Comparison of ENCODE assay signal across 15 cellular contexts in genomic region chr1:84493747-84494146, GRCh38. TPM values are rescaled to one million over a fixed set of nuclear protein-coding genes. Genes with fewer than 3 reads are reported as not detected.
DNase-seq lines count a peak whose midpoint lies in the region; ATAC-seq and TF ChIP-seq lines count a peak whose summit lies in the region.
"Had no signal": no experiment of that assay in that cellular context is flagged by ENCODE, and none has a peak within 500 bp of the region (broad histone marks: within the 10 kb centered on the region; RNA-seq: fewer than 3 reads in every experiment).

No MANE protein-coding gene starts in this region.

- intact Hi-C loops in CD4-positive, alpha-beta T cell (cut with DNase I, micrococcal nuclease), result no loop called here
- intact Hi-C loops in activated T-helper 1 cell treated with anti-CD3 and anti-CD28 coated beads, Interleukin-12 subunit alpha, Interleukin-12 subunit beta, Interleukin-2, Interleukin-4 antibody, amounts not matched to agents 30 ng/mL and 10 ng/mL and 1 ng/mL, durations not matched to agents 14 hours and 24 hours and 36 hours (cut with micrococcal nuclease), result no loop called here

- peaks cover 13% of the 10 kb centered on the region for H3K4me1 Mint-ChIP-seq in activated T-cell treated with anti-CD3 and anti-CD28 coated beads, Interleukin-2, amount 50 U/mL, for 4 hours (ENCODE audit: low read depth)
- peaks cover 25% of the 10 kb centered on the region for H3K4me1 Mint-ChIP-seq in CD4-positive, alpha-beta T cell (ENCODE audit: low read depth)
- peaks cover 25% of the 10 kb centered on the region for H3K4me1 Mint-ChIP-seq in activated T-helper 1 cell treated with anti-CD3 and anti-CD28 coated beads, Interleukin-12 subunit alpha, Interleukin-12 subunit beta, Interleukin-2, Interleukin-4 antibody, amounts not matched to agents 30 ng/mL and 10 ng/mL and 1 ng/mL, durations not matched to agents 14 hours and 24 hours and 36 hours (ENCODE audit: low read depth)

- H3K4me2 ChIP-seq in smooth muscle cell, result no peak overlapping the region

- POLR2A ChIA-PET in CD4-positive, alpha-beta T cell (lab: Charles Lee), result interaction anchor here (2.4 kb wide), 1 partner anchor 12 kb away, joined by 14 read pairs; the partner anchor contains the start of genes GNG5 and SPATA1

- no peaks in the 10 kb centered on the region for H3K27me3 Mint-ChIP-seq in activated T-cell treated with anti-CD3 and anti-CD28 coated beads, Interleukin-2, amount 50 U/mL, for 4 hours (ENCODE audit: low read depth)
- H3K27me3 Mint-ChIP-seq in CD4-positive, alpha-beta T cell, result no peaks in the 10 kb centered on the region
- H3K27me3 Mint-ChIP-seq in activated T-helper 1 cell treated with anti-CD3 and anti-CD28 coated beads, Interleukin-12 subunit alpha, Interleukin-12 subunit beta, Interleukin-2, Interleukin-4 antibody, amounts not matched to agents 30 ng/mL and 10 ng/mL and 1 ng/mL, durations not matched to agents 14 hours and 24 hours and 36 hours (ENCODE audit: insufficient read depth), result no peaks in the 10 kb centered on the region

- H3K27me3 ChIP-seq in CD4-positive, alpha-beta T cell (ENCODE audit: control insufficient read depth, insufficient read depth, low read length), result no peaks in the 10 kb centered on the region
- no peaks in the 10 kb centered on the region for H3K27me3 ChIP-seq in smooth muscle cell (ENCODE audit: low read depth)

- no peak overlapping the region for H3K4me3 Mint-ChIP-seq in activated T-cell treated with anti-CD3 and anti-CD28 coated beads, Interleukin-2, amount 50 U/mL, for 4 hours
- no peak overlapping the region for H3K4me3 Mint-ChIP-seq in CD4-positive, alpha-beta T cell
- H3K4me3 Mint-ChIP-seq in activated T-helper 1 cell treated with anti-CD3 and anti-CD28 coated beads, Interleukin-12 subunit alpha, Interleukin-12 subunit beta, Interleukin-2, Interleukin-4 antibody, amounts not matched to agents 30 ng/mL and 10 ng/mL and 1 ng/mL, durations not matched to agents 14 hours and 24 hours and 36 hours, result no peak overlapping the region

- no peak overlapping the region for H2AFZ ChIP-seq in smooth muscle cell (ENCODE audit: low read depth)

- no peaks in the 10 kb centered on the region for H3K9me3 Mint-ChIP-seq in activated T-cell treated with anti-CD3 and anti-CD28 coated beads, Interleukin-2, amount 50 U/mL, for 4 hours
- no peaks in the 10 kb centered on the region for H3K9me3 Mint-ChIP-seq in CD4-positive, alpha-beta T cell
- no peaks in the 10 kb centered on the region for H3K9me3 Mint-ChIP-seq in activated T-helper 1 cell treated with anti-CD3 and anti-CD28 coated beads, Interleukin-12 subunit alpha, Interleukin-12 subunit beta, Interleukin-2, Interleukin-4 antibody, amounts not matched to agents 30 ng/mL and 10 ng/mL and 1 ng/mL, durations not matched to agents 14 hours and 24 hours and 36 hours

- peaks cover 45% of the 10 kb centered on the region for H3K36me3 ChIP-seq in smooth muscle cell (ENCODE audit: low read depth)

- peaks cover 22% of the 10 kb centered on the region for H4K20me1 ChIP-seq in smooth muscle cell (ENCODE audit: low read depth)

- H3K27ac ChIP-seq in CD4-positive, alpha-beta T cell (ENCODE audit: low read depth, low read length), result no peak overlapping the region
- H3K27ac ChIP-seq in smooth muscle cell (ENCODE audit: low read depth), result no peak overlapping the region

- no peaks in the 10 kb centered on the region for H3K4me1 ChIP-seq in smooth muscle cell (ENCODE audit: low read depth)

- no peaks in the 10 kb centered on the region for H3K9me3 ChIP-seq in CD4-positive, alpha-beta T cell (ENCODE audit: control insufficient read depth, low read length)
- H3K9me3 ChIP-seq in smooth muscle cell (replicated peaks; ENCODE audit: low read depth), result no peaks in the 10 kb centered on the region

- peak overlapping the region; percentile 31 for H3K27ac Mint-ChIP-seq in CD4-positive, alpha-beta T cell
- H3K27ac Mint-ChIP-seq in activated T-helper 1 cell treated with anti-CD3 and anti-CD28 coated beads, Interleukin-12 subunit alpha, Interleukin-12 subunit beta, Interleukin-2, Interleukin-4 antibody, amounts not matched to agents 30 ng/mL and 10 ng/mL and 1 ng/mL, durations not matched to agents 14 hours and 24 hours and 36 hours, result peak overlapping the region; percentile 5

- peaks cover 45% of the 10 kb centered on the region for H3K36me3 Mint-ChIP-seq in activated T-cell treated with anti-CD3 and anti-CD28 coated beads, Interleukin-2, amount 50 U/mL, for 4 hours (ENCODE audit: insufficient read depth)
- H3K36me3 Mint-ChIP-seq in CD4-positive, alpha-beta T cell (ENCODE audit: low read depth), result peaks cover 94% of the 10 kb centered on the region
- peaks cover 57% of the 10 kb centered on the region for H3K36me3 Mint-ChIP-seq in activated T-helper 1 cell treated with anti-CD3 and anti-CD28 coated beads, Interleukin-12 subunit alpha, Interleukin-12 subunit beta, Interleukin-2, Interleukin-4 antibody, amounts not matched to agents 30 ng/mL and 10 ng/mL and 1 ng/mL, durations not matched to agents 14 hours and 24 hours and 36 hours (ENCODE audit: low read depth)

- CTCF ChIA-PET in CD4-positive, alpha-beta T cell (lab: Charles Lee), result no interaction called here

- peak; percentile 30 to 41 for ATAC-seq in activated T-cell treated with anti-CD3 and anti-CD28 coated beads, Interleukin-2, amount 50 U/mL, for 4 hours
- ATAC-seq in CD4-positive, alpha-beta T cell (ENCODE audit: poor library complexity), result no peak
- peak; percentile 50 for ATAC-seq in GM19463 (IDR thresholded peaks at IDR 0.05; ENCODE audit: unreplicated experiment)
- no peak for ATAC-seq in GM18873 (IDR thresholded peaks at IDR 0.05; ENCODE audit: low FRiP score, unreplicated experiment)

- H3K9ac ChIP-seq in smooth muscle cell (ENCODE audit: low read depth), result no peak overlapping the region

- no peak for TF ChIP-seq CTCF in CD4-positive, alpha-beta T cell (IDR thresholded peaks at IDR 0.05)
- no peak for TF ChIP-seq CTCF in smooth muscle cell (IDR thresholded peaks at IDR 0.05; ENCODE audit: borderline replicate concordance, insufficient read depth, poor library complexity, severe bottlenecking)

- DNase-seq in activated T-cell treated with anti-CD3 and anti-CD28 coated beads, Interleukin-2, amount 50 U/mL, for 4 hours, result no peak
- no peak for DNase-seq in activated T-cell treated with anti-CD3 and anti-CD28 coated beads for 4 hours
- DNase-seq in CD4-positive, alpha-beta T cell, result no peak
- no peak for DNase-seq in activated T-helper 1 cell treated with anti-CD3 and anti-CD28 coated beads, Interleukin-12 subunit alpha, Interleukin-12 subunit beta, Interleukin-2, Interleukin-4 antibody, amounts not matched to agents 30 ng/mL and 10 ng/mL and 1 ng/mL, durations not matched to agents 14 hours and 24 hours and 36 hours (ENCODE audit: low spot score)
- no peak for DNase-seq in smooth muscle cell (lab: John Stamatoyannopoulos, UW; ENCODE audit: unreplicated experiment)
- no peak for DNase-seq in NCI-H187 (lab: John Stamatoyannopoulos, UW)
- DNase-seq: DMS 273 treated with DMSO at 0.1 percent for 48 hours, HCEC 1CT, MV-4-11, NCI-H1436, NCI-H2081, NCI-H510A treated with DMSO at 0.1 percent for 48 hours, SHP77 treated with DMSO at 0.1 percent for 48 hours had no signal

- no peak overlapping the region for H3K4me3 ChIP-seq in smooth muscle cell

- 96% methylated on average over 1 of the region's 1 CpG for whole genome bisulfite sequencing in smooth muscle cell (ENCODE audit: low lambda C conversion rate)

- peaks cover 33% of the 10 kb centered on the region for H3F3A ChIP-seq in smooth muscle cell (ENCODE audit: low read depth)

- H3K79me2 ChIP-seq in smooth muscle cell (ENCODE audit: low read depth), result peaks cover 2% of the 10 kb centered on the region

RNA-seq across cellular contexts. Expression of gene SPATA1, which starts 12.4 kb away (rescaled TPM):
- under 1 TPM in 1 of 3 donors, not detected in 2; 0.46 TPM for total RNA-seq in activated T-cell treated with anti-CD3 and anti-CD28 coated beads, Interleukin-2, amount 50 U/mL, for 4 hours
- total RNA-seq in CD4-positive, alpha-beta T cell, result under 1 TPM; 0.11 to 0.61 TPM
- 1.2 and 1.3 TPM in 2 replicates for total RNA-seq in activated T-helper 1 cell treated with anti-CD3 and anti-CD28 coated beads, Interleukin-12 subunit alpha, Interleukin-12 subunit beta, Interleukin-2, Interleukin-4 antibody, amounts not matched to agents 30 ng/mL and 10 ng/mL and 1 ng/mL, durations not matched to agents 14 hours and 24 hours and 36 hours
- 0.27 and 2.3 TPM in 2 replicates for total RNA-seq in smooth muscle cell
- polyA plus RNA-seq in smooth muscle cell, result 0.94 TPM in 1 of 2 replicates, not detected in the other

RNA-seq across cellular contexts. Expression of gene GNG5, which starts 12.6 kb away (rescaled TPM):
- 100 to 1,000 TPM; 102 to 112 (median 105) TPM for total RNA-seq in activated T-cell treated with anti-CD3 and anti-CD28 coated beads, Interleukin-2, amount 50 U/mL, for 4 hours
- 10 to 100 TPM; 23.6 to 24.6 TPM for total RNA-seq in CD4-positive, alpha-beta T cell
- total RNA-seq in activated T-helper 1 cell treated with anti-CD3 and anti-CD28 coated beads, Interleukin-12 subunit alpha, Interleukin-12 subunit beta, Interleukin-2, Interleukin-4 antibody, amounts not matched to agents 30 ng/mL and 10 ng/mL and 1 ng/mL, durations not matched to agents 14 hours and 24 hours and 36 hours, result 107 and 110 TPM in 2 replicates
- 257 and 342 TPM in 2 replicates for total RNA-seq in smooth muscle cell
- polyA plus RNA-seq in smooth muscle cell, result 722 and 772 TPM in 2 replicates

RNA-seq across cellular contexts. Expression of gene RPF1, which starts 14.7 kb away (rescaled TPM):
- 10 to 100 TPM; 88.2 to 96.1 (median 92.9) TPM for total RNA-seq in activated T-cell treated with anti-CD3 and anti-CD28 coated beads, Interleukin-2, amount 50 U/mL, for 4 hours
- total RNA-seq in CD4-positive, alpha-beta T cell, result 10 to 100 TPM; 67.6 to 69.4 TPM
- 65.2 and 65.5 TPM in 2 replicates for total RNA-seq in activated T-helper 1 cell treated with anti-CD3 and anti-CD28 coated beads, Interleukin-12 subunit alpha, Interleukin-12 subunit beta, Interleukin-2, Interleukin-4 antibody, amounts not matched to agents 30 ng/mL and 10 ng/mL and 1 ng/mL, durations not matched to agents 14 hours and 24 hours and 36 hours
- total RNA-seq in smooth muscle cell, result 71.4 and 78.9 TPM in 2 replicates
- polyA plus RNA-seq in smooth muscle cell, result 32.4 and 33.2 TPM in 2 replicates

Comparison
In these comparisons a context has a peak if more than half of its experiments do, and no peak if none do; other contexts are left out.
1. ATAC-seq: peak in activated T-cell treated with anti-CD3 and anti-CD28 coated beads, Interleukin-2, amount 50 U/mL, for 4 hours (2 of 2) and GM19463 (single experiment); none in CD4-positive, alpha-beta T cell (single experiment) and GM18873 (single experiment).